Comparison of ENCODE assay signal across 9 cellular contexts in genomic region chr17:19386276-19386863, GRCh38. TPM values are rescaled to one million over a fixed set of nuclear protein-coding genes. Genes with fewer than 3 reads are reported as not detected.
A peak's percentile ranks its signal among the peaks of the same experiment; 100 is the strongest.
DNase-seq lines count a peak whose midpoint lies in the region; TF ChIP-seq lines count a peak whose summit lies in the region.
"Had no signal": no experiment of that assay in that cellular context is flagged by ENCODE, and none has a peak within 500 bp of the region (broad histone marks: within the 10 kb centered on the region; RNA-seq: fewer than 3 reads in every experiment).

No MANE protein-coding gene starts in this region.

- H3K79me2 ChIP-seq in neural progenitor cell (ENCODE audit: low read depth), result peaks cover 2% of the 10 kb centered on the region

- H3K27me3 Mint-ChIP-seq in neural progenitor cell (ENCODE audit: insufficient read depth, low read depth) (peaks cover 6% of the 10 kb centered on the region), progenitor cell of endocrine pancreas (no peaks in the 10 kb centered on the region)

- H3K9me3 Mint-ChIP-seq in neural progenitor cell (no peaks in the 10 kb centered on the region), progenitor cell of endocrine pancreas (ENCODE audit: low read depth) (no peaks in the 10 kb centered on the region)
- H3K9me3 Mint-ChIP-seq: activated naive CD8-positive, alpha-beta T cell treated with anti-CD3 and anti-CD28 coated beads, Interleukin-2, amount 10 ng/mL, durations not matched to agents 7 days and 5 days had no signal

- CTCF ChIA-PET in BJ (lab: Yijun Ruan, JAX), result interaction anchor here (0.6 to 10.2 kb wide), 4 partner anchors 19 to 62 kb away, joined by 3 to 78 read pairs (median 4); partner anchors contain the start of gene B9D1

- peak overlapping the region; percentile 53 for H3K4me3 ChIP-seq in BJ (ENCODE audit: low read depth, low read length)
- no peak overlapping the region for H3K4me3 ChIP-seq in neural progenitor cell

- H2AFZ ChIP-seq in neural progenitor cell (replicated peaks), result no peak overlapping the region

- H3K27ac ChIP-seq in epithelial cell of prostate (peak overlapping the region; percentile 36), neural progenitor cell (no peak overlapping the region)

- H4K20me1 ChIP-seq in neural progenitor cell (ENCODE audit: low read depth), result peaks cover 13% of the 10 kb centered on the region

- H3K4me1 Mint-ChIP-seq in neural progenitor cell, result peaks cover 30% of the 10 kb centered on the region
- peaks cover 16% of the 10 kb centered on the region for H3K4me1 Mint-ChIP-seq in progenitor cell of endocrine pancreas (ENCODE audit: low read depth)

- peaks cover 25% of the 10 kb centered on the region for H3K36me3 ChIP-seq in BJ (ENCODE audit: control insufficient read depth, insufficient read depth, low read length)
- H3K36me3 ChIP-seq in neural progenitor cell, result no peaks in the 10 kb centered on the region

- H3K9me3 ChIP-seq in neural progenitor cell (ENCODE audit: low read depth), result no peaks in the 10 kb centered on the region

- H3K4me1 ChIP-seq in neural progenitor cell, result peaks cover 21% of the 10 kb centered on the region

- H3K27me3 ChIP-seq in BJ (ENCODE audit: control insufficient read depth, insufficient read depth, low read length) (no peaks in the 10 kb centered on the region), neural progenitor cell (no peaks in the 10 kb centered on the region)

- peak; percentile 53 for DNase-seq in BJ (ENCODE audit: low read depth)
- peak; percentile 85 to 92 for DNase-seq in NOMO-1 (lab: John Stamatoyannopoulos, UW; ENCODE audit: unreplicated experiment in 2 of 2)
- peak; percentile 63 for DNase-seq in epithelial cell of prostate (ENCODE audit: low read depth, low spot score)
- DNase-seq in neural progenitor cell (ENCODE audit: low spot score), result peak; percentile 24
- DNase-seq in DMS79 (lab: John Stamatoyannopoulos, UW), result no peak
- DNase-seq in Ammon's horn (ENCODE audit: low spot score), result no peak
- DNase-seq in progenitor cell of endocrine pancreas (ENCODE audit: low spot score, unreplicated experiment), result no peak
- no peak for DNase-seq in LoVo (ENCODE audit: low spot score)
- DNase-seq: activated naive CD8-positive, alpha-beta T cell treated with anti-CD3 and anti-CD28 coated beads, Interleukin-2, amount 10 ng/mL, durations not matched to agents 7 days and 5 days had no signal

- H3K4me2 ChIP-seq in neural progenitor cell, result peak overlapping the region; percentile 79

- peaks cover 13% of the 10 kb centered on the region for H3K36me3 Mint-ChIP-seq in neural progenitor cell
- H3K36me3 Mint-ChIP-seq in progenitor cell of endocrine pancreas (ENCODE audit: insufficient read depth), result peaks cover 9% of the 10 kb centered on the region

- H3K4me3 Mint-ChIP-seq in neural progenitor cell (no peak overlapping the region), progenitor cell of endocrine pancreas (ENCODE audit: low read depth) (no peak overlapping the region)
- H3K4me3 Mint-ChIP-seq: activated naive CD8-positive, alpha-beta T cell treated with anti-CD3 and anti-CD28 coated beads, Interleukin-2, amount 10 ng/mL, durations not matched to agents 7 days and 5 days had no signal

- POLR2A ChIA-PET in BJ (lab: Charles Lee), result interaction anchor here (0.7 to 2.0 kb wide), 2 partner anchors 8 to 23 kb away, joined by 4 to 15 read pairs; partner anchors contain the start of gene MAPK7

- TF ChIP-seq CTCF in BJ (IDR thresholded peaks at IDR 0.05; ENCODE audit: insufficient read depth, low read depth, low read length) (no peak), neural progenitor cell (IDR thresholded peaks at IDR 0.05) (no peak), progenitor cell of endocrine pancreas (IDR thresholded peaks at IDR 0.05; ENCODE audit: unreplicated experiment) (no peak)

- peaks cover 22% of the 10 kb centered on the region for H3F3A ChIP-seq in neural progenitor cell (ENCODE audit: low read depth)

- H3K9ac ChIP-seq in neural progenitor cell, result no peak overlapping the region

- peak overlapping the region; percentile 88 for H3K27ac Mint-ChIP-seq in neural progenitor cell
- no peak overlapping the region for H3K27ac Mint-ChIP-seq in progenitor cell of endocrine pancreas
- H3K27ac Mint-ChIP-seq: activated naive CD8-positive, alpha-beta T cell treated with anti-CD3 and anti-CD28 coated beads, Interleukin-2, amount 10 ng/mL, durations not matched to agents 7 days and 5 days had no signal

RNA-seq across cellular contexts. Expression of gene MFAP4, which starts 0.6 kb away (rescaled TPM):
- 62.1 and 86.8 TPM in 2 replicates for polyA plus RNA-seq in BJ (2011; rRNA removed)
- 30.4 and 39.1 TPM in 2 replicates for polyA minus RNA-seq in BJ (2011; rRNA and poly(A)+ RNA removed)
- total RNA-seq in neural progenitor cell (ENCODE audit: low replicate concordance) (0.22 TPM in 1 of 2 replicates, not detected in the other), progenitor cell of endocrine pancreas (2.3 and 2.5 TPM in 2 replicates)
- total RNA-seq: activated naive CD8-positive, alpha-beta T cell treated with anti-CD3 and anti-CD28 coated beads, Interleukin-2, amount 10 ng/mL, durations not matched to agents 7 days and 5 days had no signal

RNA-seq across cellular contexts. Expression of gene MAPK7, which starts 8.1 kb away (rescaled TPM):
- 6.0 and 10.7 TPM in 2 replicates for polyA plus RNA-seq in BJ (2011; rRNA removed)
- 22.8 and 39.5 TPM in 2 replicates for polyA minus RNA-seq in BJ (2011; rRNA and poly(A)+ RNA removed)
- total RNA-seq in neural progenitor cell (ENCODE audit: low replicate concordance), result 12.2 and 20.7 TPM in 2 replicates
- total RNA-seq in progenitor cell of endocrine pancreas, result 39.0 and 41.8 TPM in 2 replicates

RNA-seq across cellular contexts. Expression of gene B9D1, which starts 23.8 kb away (rescaled TPM):
- 43.3 and 55.8 TPM in 2 replicates for polyA plus RNA-seq in BJ (2011; rRNA removed)
- 10.3 and 24.5 TPM in 2 replicates for polyA minus RNA-seq in BJ (2011; rRNA and poly(A)+ RNA removed)
- 15.1 and 43.0 TPM in 2 replicates for total RNA-seq in neural progenitor cell (ENCODE audit: low replicate concordance)
- 27.3 and 29.9 TPM in 2 replicates for total RNA-seq in progenitor cell of endocrine pancreas

RNA-seq across cellular contexts. Expression of gene RNF112, which starts 24.7 kb away (rescaled TPM):
- polyA plus RNA-seq in BJ (2011; rRNA removed), result 0.60 and 0.70 TPM in 2 replicates
- polyA minus RNA-seq in BJ (2011; rRNA and poly(A)+ RNA removed), result 0.33 TPM in 1 of 2 replicates, not detected in the other
- total RNA-seq in neural progenitor cell (ENCODE audit: low replicate concordance), result 0.86 and 1.8 TPM in 2 replicates
- total RNA-seq in progenitor cell of endocrine pancreas, result 1.1 and 1.3 TPM in 2 replicates

Comparison
In these comparisons a context has a peak if more than half of its experiments do, and no peak if none do; other contexts are left out.
1. DNase-seq: peak in BJ (single experiment), NOMO-1 (2 of 2), epithelial cell of prostate (single experiment) and neural progenitor cell (single experiment); none in DMS79 (single experiment), Ammon's horn (single experiment), progenitor cell of endocrine pancreas (single experiment) and LoVo (single experiment).